8 cellular contexts compared by ENCODE assay signal in genomic region chr6:3163248-3163594, GRCh38. TPM values are rescaled to one million over a fixed set of nuclear protein-coding genes. Genes with fewer than 3 reads are reported as not detected.
DNase-seq lines count a peak whose midpoint lies in the region; ATAC-seq, FAIRE-seq and TF ChIP-seq lines count a peak whose summit lies in the region.

No MANE protein-coding gene starts in this region.

- no peak overlapping the region for H3K23ac ChIP-seq in H1 (ENCODE audit: insufficient read length)

- peak overlapping the region; percentile 81 for H3K4me3 Mint-ChIP-seq in activated T-cell treated with anti-CD3 and anti-CD28 coated beads, Interleukin-2, amount 50 U/mL, for 4 hours
- peak overlapping the region; percentile 79 for H3K4me3 Mint-ChIP-seq in osteocyte (ENCODE audit: unreplicated experiment)

- no peak overlapping the region for H2AK5ac ChIP-seq in H1 (ENCODE audit: low read depth, low read length)

- no peaks in the 10 kb centered on the region for H3K79me2 ChIP-seq in H1 (ENCODE audit: control insufficient read depth in 1 of 2, insufficient read depth in 2 of 2, low read length in 2 of 2)

- H2BK20ac ChIP-seq in H1 (ENCODE audit: low read length) = peak overlapping the region; percentile 24

- H4K20me1 ChIP-seq in H1 (replicated peaks in 1 of 2; ENCODE audit: control insufficient read depth in 1 of 2, insufficient read depth in 2 of 2, low read length in 2 of 2) = no peaks in the 10 kb centered on the region

- H2BK12ac ChIP-seq in H1 (ENCODE audit: low read depth, low read length) = no peak overlapping the region

- no peak overlapping the region for H3K18ac ChIP-seq in H1 (ENCODE audit: extremely low read depth, low read length)

- no peaks in the 10 kb centered on the region for H3K9me3 ChIP-seq in H1 (ENCODE audit: insufficient read depth in 2 of 2, low read depth in 1 of 2, low read length in 1 of 2)

- H3K56ac ChIP-seq in H1 (replicated peaks; ENCODE audit: insufficient read length, low read depth, low read length) = no peak overlapping the region

- H4K91ac ChIP-seq in H1 (replicated peaks; ENCODE audit: insufficient read length, low read length) = peak overlapping the region; percentile 48

- no peak overlapping the region for H4K8ac ChIP-seq in H1 (ENCODE audit: extremely low read depth, insufficient read depth, low read length)

- H3K27ac Mint-ChIP-seq in osteocyte (ENCODE audit: unreplicated experiment) = peak overlapping the region; percentile 88

- no peaks in the 10 kb centered on the region for H3K79me1 ChIP-seq in H1 (ENCODE audit: low read depth, low read length)

- H3K4me2 ChIP-seq in H1 (ENCODE audit: insufficient read depth in 1 of 2, low read depth in 2 of 2, low read length in 2 of 2) = peak overlapping the region; percentile 64 to 85

- no peak for TF ChIP-seq RAD21 in H1 (IDR thresholded peaks at IDR 0.05 in 1 of 2, conservative IDR thresholded peaks at IDR 0.05 in 1 of 2; ENCODE audit: low read depth in 2 of 2, low read length in 2 of 2)

- H3K23me2 ChIP-seq in H1 (ENCODE audit: low read depth, low read length) = peaks cover 11% of the 10 kb centered on the region; the same call in 1 of the 2 replicates

- no peak overlapping the region for H3K14ac ChIP-seq in H1 (ENCODE audit: insufficient read length)

- no peak for TF ChIP-seq CTCF in NB4 (IDR thresholded peaks at IDR 0.05; ENCODE audit: low read depth, low read length)
- no peak for TF ChIP-seq CTCF in H1 (IDR thresholded peaks at IDR 0.05; ENCODE audit: control extremely low read depth in 1 of 3, insufficient read depth in 1 of 3, low read depth in 1 of 3, low read length in 3 of 3)
- TF ChIP-seq CTCF in osteocyte (IDR thresholded peaks at IDR 0.05) = no peak

- peaks cover 25% of the 10 kb centered on the region for H3K4me1 Mint-ChIP-seq in activated T-cell treated with anti-CD3 and anti-CD28 coated beads, Interleukin-2, amount 50 U/mL, for 4 hours (ENCODE audit: low read depth)
- H3K4me1 Mint-ChIP-seq in osteocyte (ENCODE audit: unreplicated experiment) = peaks cover 27% of the 10 kb centered on the region

- H4K5ac ChIP-seq in H1 (ENCODE audit: insufficient read length, low read depth, low read length) = peak overlapping the region; percentile 75

- TF ChIP-seq POLR2A in NB4 (IDR thresholded peaks at IDR 0.05; ENCODE audit: extremely low read depth, insufficient read length) = peak; percentile 6
- TF ChIP-seq POLR2A in H1 (IDR thresholded peaks at IDR 0.05; ENCODE audit: control extremely low read depth in 1 of 2, low read depth in 2 of 2, low read length in 2 of 2) = no peak

- H3K27me3 Mint-ChIP-seq in activated T-cell treated with anti-CD3 and anti-CD28 coated beads, Interleukin-2, amount 50 U/mL, for 4 hours (ENCODE audit: low read depth) = peaks cover 7% of the 10 kb centered on the region
- no peaks in the 10 kb centered on the region for H3K27me3 Mint-ChIP-seq in osteocyte (ENCODE audit: unreplicated experiment)

- peak overlapping the region; percentile 46 for H3K4me3 ChIP-seq in NB4 (ENCODE audit: low read depth, low read length)
- H3K4me3 ChIP-seq in H1 (ENCODE audit: extremely low read depth in 1 of 4, insufficient read depth in 2 of 4, low read depth in 3 of 4, low read length in 4 of 4) = peak overlapping the region; percentile 19 to 83 (median 32); a peak in 6 of 8 replicates

- no peak overlapping the region for H3K4ac ChIP-seq in H1 (replicated peaks; ENCODE audit: insufficient read length, low read depth, low read length)

- no peak for FAIRE-seq in H1 (lab: Jason Lieb, UNC)

- no peaks in the 10 kb centered on the region for H3K27me3 ChIP-seq in H1 (replicated peaks in 1 of 4; ENCODE audit: control insufficient read depth in 3 of 4, extremely low read depth in 1 of 4, insufficient read depth in 3 of 4, low read length in 3 of 4)

- no peak for TF ChIP-seq EP300 in H1 (IDR thresholded peaks at IDR 0.05; ENCODE audit: borderline replicate concordance in 1 of 2, low read depth in 2 of 2, low read length in 2 of 2)

- H3K9ac ChIP-seq in H1 (replicated peaks in 1 of 4; ENCODE audit: extremely low read depth in 1 of 4, low read depth in 3 of 4, low read length in 3 of 4) = no peak overlapping the region

- no peaks in the 10 kb centered on the region for H3K36me3 Mint-ChIP-seq in activated T-cell treated with anti-CD3 and anti-CD28 coated beads, Interleukin-2, amount 50 U/mL, for 4 hours (ENCODE audit: insufficient read depth)
- no peaks in the 10 kb centered on the region for H3K36me3 Mint-ChIP-seq in osteocyte (ENCODE audit: unreplicated experiment)

- no peak overlapping the region for H2AFZ ChIP-seq in H1 (ENCODE audit: low read length)

- no peaks in the 10 kb centered on the region for H3K9me3 Mint-ChIP-seq in activated T-cell treated with anti-CD3 and anti-CD28 coated beads, Interleukin-2, amount 50 U/mL, for 4 hours
- H3K9me3 Mint-ChIP-seq in osteocyte (ENCODE audit: unreplicated experiment) = no peaks in the 10 kb centered on the region

- no peak for ATAC-seq in activated T-cell treated with anti-CD3 and anti-CD28 coated beads, Interleukin-2, amount 50 U/mL, for 4 hours
- ATAC-seq in HG03159 (IDR thresholded peaks at IDR 0.05; ENCODE audit: unreplicated experiment) = no peak

- POLR2A ChIA-PET in H1 (lab: Charles Lee; ENCODE audit: partially characterized antibody) = interaction anchor here (1.0 to 6.8 kb wide), 11 partner anchors 11 to 68 kb away, joined by 3 to 58 read pairs (median 6); partner anchors contain the start of gene TUBB2B

- no peak overlapping the region; the same call in 1 of the 2 replicates for H2BK5ac ChIP-seq in H1 (ENCODE audit: low read depth, low read length)

- CTCF ChIA-PET in H1 (lab: Charles Lee; ENCODE audit: partially characterized antibody) = interaction anchor here (0.6 to 3.7 kb wide), 11 partner anchors 14 to 88 kb away, joined by 3 to 17 read pairs (median 6); partner anchors contain the start of gene TUBB2B

- H2BK15ac ChIP-seq in H1 (ENCODE audit: low read length) = no peak overlapping the region

- no peaks in the 10 kb centered on the region for H3K36me3 ChIP-seq in H1 (ENCODE audit: control insufficient read depth in 2 of 4, insufficient read depth in 4 of 4, low read length in 3 of 4)

- H2BK120ac ChIP-seq in H1 (replicated peaks; ENCODE audit: low read depth, low read length) = no peak overlapping the region

- 26% methylated on average over 13 of the region's 13 CpGs; no CpG with 5 or more reads in 1 of the 2 experiments for WGBS in H1 (ENCODE audit: extremely low coverage in 1 of 2, insufficient coverage in 1 of 2, insufficient read length in 1 of 2, insufficient replicate concordance in 2 of 2, low coverage in 1 of 2, low lambda C conversion rate in 2 of 2, missing lambda C conversion rate in 1 of 2), 2 experiments

- peaks cover 14 to 49% (median 40%) of the 10 kb centered on the region in 4 experiments for H3K4me1 ChIP-seq in H1 (replicated peaks in 1 of 4; ENCODE audit: control insufficient read depth in 3 of 4, insufficient read depth in 4 of 4, low read length in 3 of 4)

- no peak for DNase-seq in activated T-cell treated with anti-CD3 and anti-CD28 coated beads, Interleukin-2, amount 50 U/mL, for 4 hours
- no peak for DNase-seq in activated T-cell treated with anti-CD3 and anti-CD28 coated beads, Interleukin-2, amount 50 U/mL, for 1 hour
- no peak for DNase-seq in NB4 (ENCODE audit: low read depth)
- no peak for DNase-seq in H1 (ENCODE audit: low read depth in 1 of 2, low spot score in 2 of 2)
- no peak for DNase-seq in osteocyte (ENCODE audit: extremely low spot score, unreplicated experiment)
- no peak for DNase-seq in DMS153 treated with DMSO at 0.1 percent for 48 hours (lab: John Stamatoyannopoulos, UW; ENCODE audit: unreplicated experiment)
- no peak for DNase-seq in DMS153 (lab: John Stamatoyannopoulos, UW)

- no peak overlapping the region for H3K27ac ChIP-seq in H1 (ENCODE audit: low read depth, low read length)

TF ChIP-seq in H1, 55 proteins besides CTCF, POLR2A, EP300 and RAD21:
- TF ChIP-seq CTBP2 (IDR thresholded peaks at IDR 0.05; ENCODE audit: borderline replicate concordance, insufficient read depth, insufficient read length, low read length) = no peak
- TF ChIP-seq SP4 (IDR thresholded peaks at IDR 0.05; ENCODE audit: low read length) = no peak
- no peak for TF ChIP-seq SIRT6 (IDR thresholded peaks at IDR 0.05; ENCODE audit: low read length)
- no peak for TF ChIP-seq SRF (IDR thresholded peaks at IDR 0.05; ENCODE audit: low read depth, low read length)
- TF ChIP-seq RBBP5 (IDR thresholded peaks at IDR 0.05; ENCODE audit: borderline replicate concordance, low read depth, low read length) = no peak
- TF ChIP-seq ZNF274 (IDR thresholded peaks at IDR 0.05; ENCODE audit: borderline replicate concordance, extremely low read depth, low read length) = no peak
- no peak for TF ChIP-seq EGR1 (IDR thresholded peaks at IDR 0.05; ENCODE audit: borderline replicate concordance, low read depth, low read length)
- no peak for TF ChIP-seq CEBPB (IDR thresholded peaks at IDR 0.05; ENCODE audit: low read depth, low read length)

RNA-seq across cellular contexts. Expression of gene TUBB2A, which starts 5.9 kb away (rescaled TPM):
- total RNA-seq in activated T-cell treated with anti-CD3 and anti-CD28 coated beads, Interleukin-2, amount 50 U/mL, for 4 hours = 1 to 10 TPM; 5.4 to 7.7 (median 7.1) TPM
- total RNA-seq in H1 (2021; fragmentation: NEBNext Ultra II Directional; extraction: Animal tissue kit (Norgen Biotek cat#: 25700)) = 330 and 349 TPM in 2 replicates
- polyA plus RNA-seq in H1 (2011; rRNA removed) = 315 and 408 TPM in 2 replicates
- polyA plus RNA-seq in H1 (2011; cell fraction: cytosol; rRNA removed) = 319 TPM
- polyA plus RNA-seq in H1 (2011; cell fraction: nucleus; rRNA removed) = 327 TPM
- 269 to 376 TPM (median 351 TPM) in 4 replicates for polyA plus RNA-seq in H1 (2012, experiment 1 of 2)
- polyA plus RNA-seq in H1 (2012, experiment 2 of 2) = 288 TPM
- 294 TPM for polyA plus RNA-seq in H1 (2013, experiment 1 of 2)
- polyA plus RNA-seq in H1 (2013, experiment 2 of 2) = 283 TPM
- 135 and 152 TPM in 2 replicates for polyA minus RNA-seq in H1 (2011; rRNA and poly(A)+ RNA removed)
- 270 TPM for polyA minus RNA-seq in H1 (2011; cell fraction: cytosol; rRNA and poly(A)+ RNA removed)
- polyA minus RNA-seq in H1 (2011; cell fraction: nucleus; rRNA and poly(A)+ RNA removed) = 83.7 TPM
- 82.3 and 92.3 TPM in 2 replicates for total RNA-seq in osteocyte

RNA-seq across cellular contexts. Expression of gene BPHL, which starts 44.7 kb away (rescaled TPM):
- 1 to 10 TPM; 3.5 to 6.1 (median 4.5) TPM for total RNA-seq in activated T-cell treated with anti-CD3 and anti-CD28 coated beads, Interleukin-2, amount 50 U/mL, for 4 hours
- total RNA-seq in H1 (2021; fragmentation: NEBNext Ultra II Directional; extraction: Animal tissue kit (Norgen Biotek cat#: 25700)) = 36.4 and 36.6 TPM in 2 replicates
- polyA plus RNA-seq in H1 (2011; rRNA removed) = 21.8 and 24.4 TPM in 2 replicates
- 30.2 TPM for polyA plus RNA-seq in H1 (2011; cell fraction: cytosol; rRNA removed)
- 25.8 TPM for polyA plus RNA-seq in H1 (2011; cell fraction: nucleus; rRNA removed)
- 38.7 to 44.5 TPM (median 39.5 TPM) in 4 replicates for polyA plus RNA-seq in H1 (2012, experiment 1 of 2)
- polyA plus RNA-seq in H1 (2012, experiment 2 of 2) = 19.9 TPM
- polyA plus RNA-seq in H1 (2013, experiment 1 of 2) = 38.8 TPM
- 35.0 TPM for polyA plus RNA-seq in H1 (2013, experiment 2 of 2)
- polyA minus RNA-seq in H1 (2011; rRNA and poly(A)+ RNA removed) = 17.2 and 21.9 TPM in 2 replicates
- polyA minus RNA-seq in H1 (2011; cell fraction: cytosol; rRNA and poly(A)+ RNA removed) = 14.6 TPM
- 29.6 TPM for polyA minus RNA-seq in H1 (2011; cell fraction: nucleus; rRNA and poly(A)+ RNA removed)
- 26.6 and 27.7 TPM in 2 replicates for total RNA-seq in osteocyte
